In the genomic region with DNA sequence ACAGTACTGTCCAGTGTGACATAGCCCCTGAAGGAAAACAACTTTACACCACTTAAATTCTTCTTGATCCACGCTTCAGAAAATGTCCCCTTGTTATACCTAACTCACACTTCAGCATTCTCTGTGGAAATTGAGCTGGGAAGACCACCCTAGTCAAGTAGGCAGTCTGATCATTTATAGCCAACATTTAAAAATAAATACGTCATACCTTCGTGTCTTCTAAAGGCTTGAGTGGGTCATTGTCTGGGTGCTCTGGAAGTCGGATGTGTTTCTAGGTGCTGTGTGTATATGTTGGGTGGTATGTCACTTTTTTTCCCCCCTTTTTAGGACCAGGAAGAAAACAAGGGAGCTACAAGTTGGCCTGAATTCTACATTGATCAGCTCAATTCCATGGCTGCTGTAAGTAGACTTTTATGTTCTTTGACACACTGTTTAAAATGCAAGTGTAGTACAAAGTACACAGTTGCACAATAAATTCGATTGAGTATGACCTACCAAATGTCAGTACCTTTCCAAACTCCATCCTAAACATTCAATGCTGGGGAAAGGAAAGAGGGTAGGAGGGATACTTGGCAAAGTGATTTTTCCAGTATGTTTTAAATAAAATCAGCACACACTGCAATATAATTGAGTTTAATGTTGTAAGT, we compare ENCODE assay signal across 25 cellular contexts.
DNase-seq lines count a peak whose midpoint lies in the region; ATAC-seq and TF ChIP-seq lines count a peak whose summit lies in the region.
"Had no signal": no experiment of that assay in that cellular context is flagged by ENCODE, and none has a peak within 500 bp of the region (broad histone marks: within the 10 kb centered on the region; RNA-seq: fewer than 3 reads in every experiment).

No MANE protein-coding gene starts in this region.

- peaks cover 42% of the 10 kb centered on the region for H3K79me2 ChIP-seq in DOHH2 (ENCODE audit: control insufficient read depth, low read length)

- ATAC-seq in gastroesophageal sphincter, result no peak
- peak; percentile 59 to 81 (median 73) for ATAC-seq in right lobe of liver
- ATAC-seq: GM23338 had no signal

- intact Hi-C loops in right lobe of liver (cut with DNase I) (no loop called here), colonic mucosa (cut with DNase I) (no loop called here)

- H3K36me3 ChIP-seq in DOHH2 (ENCODE audit: control insufficient read depth, low read length), result peaks cover 28% of the 10 kb centered on the region
- no peaks in the 10 kb centered on the region for H3K36me3 ChIP-seq in gastroesophageal sphincter
- H3K36me3 ChIP-seq in right lobe of liver, result no peaks in the 10 kb centered on the region
- H3K36me3 ChIP-seq in subcutaneous abdominal adipose tissue (ENCODE audit: control insufficient read depth in 5 of 5, insufficient read depth in 5 of 5, low read length in 5 of 5), result peaks cover 0 to 3% (median 0%) of the 10 kb centered on the region in 5 donors
- no peaks in the 10 kb centered on the region for H3K36me3 ChIP-seq in colonic mucosa
- H3K36me3 ChIP-seq: HAP-1, SJCRH30 had no signal

- WGBS in gastroesophageal sphincter (ENCODE audit: low coverage in 1 of 2), 2 donors, result 43 to 91% methylated on average over 4 to 5 of the region's 5 CpGs
- WGBS in right lobe of liver (ENCODE audit: insufficient coverage, low coverage, low lambda C conversion rate, missing lambda C conversion rate), result 48% methylated on average over 5 of the region's 5 CpGs

- TF ChIP-seq POLR2A in gastroesophageal sphincter (IDR thresholded peaks at IDR 0.05) (no peak), right lobe of liver (IDR thresholded peaks at IDR 0.05) (no peak)

- H4K20me1 ChIP-seq in DOHH2 (ENCODE audit: control insufficient read depth, insufficient read depth, low read depth, low read length), result no peaks in the 10 kb centered on the region
- H4K20me1 ChIP-seq: BLaER1 treated with 17β-estradiol and CSF1 and Interleukin-3, amounts not matched to agents 10 nM and 100 nM had no signal

- TF ChIP-seq CTCF in DOHH2 (IDR thresholded peaks at IDR 0.05; ENCODE audit: low read depth, low read length, poor library complexity, severe bottlenecking) (no peak), gastroesophageal sphincter (IDR thresholded peaks at IDR 0.05) (no peak), right lobe of liver (IDR thresholded peaks at IDR 0.05) (no peak), colonic mucosa (IDR thresholded peaks at IDR 0.05) (no peak)

- no peak overlapping the region for H3K9ac ChIP-seq in subcutaneous abdominal adipose tissue (ENCODE audit: low read length in 5 of 5)
- no peak overlapping the region for H3K9ac ChIP-seq in colonic mucosa (ENCODE audit: low read depth in 2 of 2, low read length in 2 of 2)
- H3K9ac ChIP-seq: BLaER1 treated with 17β-estradiol and CSF1 and Interleukin-3, amounts not matched to agents 10 nM and 100 nM had no signal

- TF ChIP-seq EP300 in gastroesophageal sphincter (IDR thresholded peaks at IDR 0.05), result no peak

- H3K27ac ChIP-seq in DOHH2 (ENCODE audit: low read depth, low read length) (no peak overlapping the region), gastroesophageal sphincter (peak overlapping the region in 3 of 4 donors; percentile 52 to 73 (median 64)), right lobe of liver (peak overlapping the region; percentile 30 to 82 (median 53)), subcutaneous abdominal adipose tissue (ENCODE audit: low read depth, low read length) (peak overlapping the region; percentile 71), colonic mucosa (no peak overlapping the region)
- H3K27ac ChIP-seq: BLaER1 treated with 17β-estradiol and CSF1 and Interleukin-3, amounts not matched to agents 10 nM and 100 nM; SJCRH30 had no signal

- no peak for DNase-seq in right lobe of liver
- no peak for DNase-seq in NCI-H526 (lab: John Stamatoyannopoulos, UW)
- DNase-seq in activated CD4-positive, alpha-beta T cell treated with anti-CD3 and anti-CD28 coated beads for 48 hours, result no peak
- no peak for DNase-seq in colonic mucosa
- DNase-seq: 8988T; Caco-2; CD4-positive, alpha-beta memory T cell; DMS 273 treated with DMSO at 0.1 percent for 48 hours; DMS79 treated with DMSO at 0.1 percent for 48 hours; Karpas-422; NCI-H1694; NCI-H2081; NCI-H2171; NCI-H345; NCI-H524; NCI-H82; OCI-M1; SJCRH30 had no signal

- H3K4me2 ChIP-seq in DOHH2 (ENCODE audit: low read length), result peak overlapping the region; percentile 51
- H3K4me2 ChIP-seq: GM23338 had no signal

- H3K27me3 ChIP-seq in DOHH2 (ENCODE audit: control insufficient read depth, low read length) (no peaks in the 10 kb centered on the region), gastroesophageal sphincter (no peaks in the 10 kb centered on the region), right lobe of liver (no peaks in the 10 kb centered on the region), subcutaneous abdominal adipose tissue (ENCODE audit: control insufficient read depth in 5 of 5, insufficient read depth in 4 of 5, low read length in 5 of 5) (no peaks in the 10 kb centered on the region), colonic mucosa (no peaks in the 10 kb centered on the region)
- H3K27me3 ChIP-seq: SJCRH30 had no signal

- H3K9me2 ChIP-seq in DOHH2 (replicated peaks; ENCODE audit: control insufficient read depth, low read length), result no peaks in the 10 kb centered on the region

- H3K4me1 ChIP-seq in DOHH2 (ENCODE audit: control insufficient read depth, low read length), result peaks cover 94% of the 10 kb centered on the region
- H3K4me1 ChIP-seq in gastroesophageal sphincter, result peaks cover 14 to 100% (median 35%) of the 10 kb centered on the region in 3 donors
- H3K4me1 ChIP-seq in right lobe of liver, result peaks cover 2 to 73% (median 33%) of the 10 kb centered on the region in 4 donors
- H3K4me1 ChIP-seq in subcutaneous abdominal adipose tissue (ENCODE audit: control insufficient read depth in 5 of 5, insufficient read depth in 5 of 5, low read length in 5 of 5), result peaks cover 11 to 78% (median 49%) of the 10 kb centered on the region in 5 donors
- no peaks in the 10 kb centered on the region for H3K4me1 ChIP-seq in colonic mucosa

- H3K9me3 ChIP-seq in DOHH2 (ENCODE audit: control insufficient read depth, insufficient read depth, low read length) (no peaks in the 10 kb centered on the region), gastroesophageal sphincter (no peaks in the 10 kb centered on the region), right lobe of liver (no peaks in the 10 kb centered on the region), subcutaneous abdominal adipose tissue (ENCODE audit: control insufficient read depth in 5 of 5, low read length in 5 of 5) (no peaks in the 10 kb centered on the region), colonic mucosa (no peaks in the 10 kb centered on the region)
- H3K9me3 ChIP-seq: BLaER1 treated with 17β-estradiol and CSF1 and Interleukin-3, amounts not matched to agents 10 nM and 100 nM; Caco-2; HAP-1; SJCRH30 had no signal

- H3F3A ChIP-seq in DOHH2 (ENCODE audit: control insufficient read depth, insufficient read depth), result 0 out of 2 replicates have a peak, but pooled peaks cover 3% of the 10 kb centered on the region

- no peak overlapping the region for H3K4me3 ChIP-seq in DOHH2 (ENCODE audit: low read length)
- H3K4me3 ChIP-seq in gastroesophageal sphincter, result no peak overlapping the region
- H3K4me3 ChIP-seq in right lobe of liver, result peak overlapping the region in 1 of 3 donors; percentile 1
- H3K4me3 ChIP-seq in subcutaneous abdominal adipose tissue (ENCODE audit: low read depth in 1 of 5, low read length in 5 of 5), result no peak overlapping the region
- H3K4me3 ChIP-seq in colonic mucosa, result no peak overlapping the region
- H3K4me3 ChIP-seq: BLaER1 treated with 17β-estradiol and CSF1 and Interleukin-3, amounts not matched to agents 10 nM and 100 nM; GM12878; GM23338; HAP-1; SJCRH30 had no signal

Comparison
In these comparisons a context has a peak if more than half of its experiments do, and no peak if none do; other contexts are left out.
1. H3K27ac ChIP-seq: peak in gastroesophageal sphincter (3 of 4), right lobe of liver (3 of 3) and subcutaneous abdominal adipose tissue (single experiment); none in DOHH2 (single experiment) and colonic mucosa (single experiment).